8 cellular contexts compared by ENCODE assay signal in the genomic region with DNA sequence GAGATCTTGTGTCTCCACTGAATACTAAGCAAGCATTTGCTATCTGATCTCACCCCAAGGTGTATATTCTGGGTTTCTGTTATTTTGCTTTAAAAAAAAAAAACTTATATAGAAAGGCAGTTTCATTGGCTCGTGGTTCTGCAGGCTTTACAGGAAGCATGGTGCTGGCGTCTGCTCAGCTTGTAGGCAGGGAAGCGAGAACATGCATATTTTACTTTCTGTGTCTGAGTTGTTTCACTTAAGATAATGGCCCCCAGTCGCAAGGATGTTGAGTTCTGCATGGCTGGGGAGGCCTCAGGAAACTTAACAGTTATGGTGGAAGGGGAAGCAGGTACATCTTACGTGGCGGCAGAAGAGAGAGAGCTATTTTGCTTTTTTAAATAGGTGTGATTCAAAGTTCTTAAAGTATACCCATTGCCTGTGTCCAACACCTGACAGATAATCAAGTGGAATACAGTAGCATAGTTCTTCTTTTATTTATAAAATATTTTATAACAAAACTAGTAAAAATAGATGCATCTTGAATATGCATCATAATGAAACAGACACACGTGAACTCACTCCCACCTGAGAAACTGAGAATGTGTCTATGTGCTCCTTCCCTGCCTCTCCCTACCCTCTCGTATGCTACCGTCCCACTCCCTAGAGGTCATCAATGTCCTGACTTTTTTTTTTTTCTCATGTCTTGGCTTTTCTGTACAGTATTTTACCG. TPM values are rescaled to one million over a fixed set of nuclear protein-coding genes. Genes with fewer than 3 reads are reported as not detected.
DNase-seq lines count a peak whose midpoint lies in the region; ATAC-seq and TF ChIP-seq lines count a peak whose summit lies in the region.

No MANE protein-coding gene starts in this region.

- peak overlapping the region; percentile 95 for H3K4me3 Mint-ChIP-seq in HFFc6

- DNase-seq in HFFc6 (no peak), HT-29 (ENCODE audit: low spot score) (no peak), NCI-H2227 (lab: John Stamatoyannopoulos, UW; ENCODE audit: unreplicated experiment) (no peak)
- peak; percentile 6 for DNase-seq in activated CD4-positive, alpha-beta T cell treated with anti-CD3 and anti-CD28 coated beads, Interleukin-2, amount 50 U/mL, for 1 hour

- no peaks in the 10 kb centered on the region; the same call in 1 of the 2 replicates for H3K36me3 Mint-ChIP-seq in HFFc6 (ENCODE audit: low read depth)

- H3K9me3 ChIP-seq in ES-I3 (ENCODE audit: control insufficient read depth, insufficient read depth, low read length): no peaks in the 10 kb centered on the region
- H3K9me3 ChIP-seq in mucosa of stomach (ENCODE audit: control insufficient read depth, low read length): no peaks in the 10 kb centered on the region

- no peak for ATAC-seq in HG03565 (IDR thresholded peaks at IDR 0.05; ENCODE audit: unreplicated experiment)
- no peak for ATAC-seq in GM19023 (IDR thresholded peaks at IDR 0.05; ENCODE audit: unreplicated experiment)

- no peaks in the 10 kb centered on the region; the same call in 1 of the 2 replicates for H3K4me1 ChIP-seq in ES-I3 (ENCODE audit: insufficient read depth, low read length)
- peaks cover 7% of the 10 kb centered on the region for H3K4me1 ChIP-seq in mucosa of stomach (ENCODE audit: control insufficient read depth, insufficient read depth, low read length)

- H3K27ac Mint-ChIP-seq in HFFc6: peak overlapping the region; percentile 73

- H3K36me3 ChIP-seq in ES-I3 (ENCODE audit: insufficient read depth, low read length) (no peaks in the 10 kb centered on the region; the same call in 1 of the 2 replicates), mucosa of stomach (ENCODE audit: control insufficient read depth, insufficient read depth, low read length) (no peaks in the 10 kb centered on the region)

- no peak for TF ChIP-seq CTCF in HFFc6 (IDR thresholded peaks at IDR 0.05)

- peak overlapping the region; percentile 66 for H3K4me3 ChIP-seq in mucosa of stomach (ENCODE audit: low read length)

- peaks cover 3% of the 10 kb centered on the region for H3K27me3 Mint-ChIP-seq in HFFc6 (ENCODE audit: insufficient read depth)

- H3K9me3 Mint-ChIP-seq in HFFc6: no peaks in the 10 kb centered on the region

- H3K27me3 ChIP-seq in mucosa of stomach (ENCODE audit: control insufficient read depth, insufficient read depth, low read length): no peaks in the 10 kb centered on the region

- H3K9ac ChIP-seq in ES-I3 (ENCODE audit: low read depth, low read length) (peak overlapping the region; percentile 28; the same call in 1 of the 2 replicates), mucosa of stomach (ENCODE audit: low read length) (peak overlapping the region; percentile 66)

- H3K4me1 Mint-ChIP-seq in HFFc6 (ENCODE audit: low read depth): peaks cover 48% of the 10 kb centered on the region

RNA-seq across cellular contexts. Expression of gene ARHGAP17, which starts 15.4 kb away (rescaled TPM):
- total RNA-seq in HFFc6 (2021; fragmentation: NEBNext Ultra II Directional; extraction: Animal tissue kit (Norgen Biotek cat#: 25700)): 100 to 1,000 TPM in 3 of 6 experiments, 10 to 100 TPM in 3; 86.5 to 104 (median 97.4) TPM
- 8.5 and 9.7 TPM in 2 replicates for total RNA-seq in HT-29 (2014; rRNA removed; shearing (Covaris generic))
